ENCODE assay signal across 1 cellular context in the genomic region with DNA sequence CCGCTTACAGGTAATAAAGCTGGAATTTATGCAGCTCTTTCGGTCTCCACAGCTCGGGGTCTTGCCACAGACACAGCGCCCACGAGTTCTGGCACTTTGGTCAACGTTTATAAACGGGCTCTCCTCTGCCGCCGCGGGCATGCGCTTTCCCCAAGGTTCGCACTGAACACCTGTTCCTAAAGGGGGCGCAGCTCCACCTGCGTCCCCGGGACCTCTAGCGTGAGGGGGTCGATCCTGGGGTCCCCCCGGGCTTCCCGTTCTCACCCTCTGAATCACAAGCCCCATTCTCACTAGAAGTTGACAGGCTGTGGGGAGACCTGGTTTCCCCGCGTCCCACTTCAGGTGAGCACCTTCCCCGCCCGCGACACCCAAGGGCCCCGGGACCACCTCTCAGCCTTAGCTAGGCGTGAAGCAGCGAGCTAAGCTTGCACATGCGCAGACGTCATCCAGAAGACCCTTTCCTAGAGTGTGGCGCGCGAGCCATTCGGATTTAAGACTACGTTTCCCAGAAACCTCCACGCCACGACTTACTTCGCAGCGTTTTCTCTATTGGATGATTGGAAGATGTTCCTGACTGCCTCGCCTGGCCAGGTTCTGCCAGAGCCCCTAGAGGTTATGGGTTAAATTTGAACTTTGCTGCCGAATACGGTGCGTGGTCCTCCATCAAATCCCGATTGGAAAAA.
TF ChIP-seq lines count a peak whose summit lies in the region.

No MANE protein-coding gene starts in this region.

TF ChIP-seq in HepG2, 621 proteins besides CTCF, POLR2A, EP300 and RAD21 (continued from another document and continues in another):
- TF ChIP-seq, protein P1, sequence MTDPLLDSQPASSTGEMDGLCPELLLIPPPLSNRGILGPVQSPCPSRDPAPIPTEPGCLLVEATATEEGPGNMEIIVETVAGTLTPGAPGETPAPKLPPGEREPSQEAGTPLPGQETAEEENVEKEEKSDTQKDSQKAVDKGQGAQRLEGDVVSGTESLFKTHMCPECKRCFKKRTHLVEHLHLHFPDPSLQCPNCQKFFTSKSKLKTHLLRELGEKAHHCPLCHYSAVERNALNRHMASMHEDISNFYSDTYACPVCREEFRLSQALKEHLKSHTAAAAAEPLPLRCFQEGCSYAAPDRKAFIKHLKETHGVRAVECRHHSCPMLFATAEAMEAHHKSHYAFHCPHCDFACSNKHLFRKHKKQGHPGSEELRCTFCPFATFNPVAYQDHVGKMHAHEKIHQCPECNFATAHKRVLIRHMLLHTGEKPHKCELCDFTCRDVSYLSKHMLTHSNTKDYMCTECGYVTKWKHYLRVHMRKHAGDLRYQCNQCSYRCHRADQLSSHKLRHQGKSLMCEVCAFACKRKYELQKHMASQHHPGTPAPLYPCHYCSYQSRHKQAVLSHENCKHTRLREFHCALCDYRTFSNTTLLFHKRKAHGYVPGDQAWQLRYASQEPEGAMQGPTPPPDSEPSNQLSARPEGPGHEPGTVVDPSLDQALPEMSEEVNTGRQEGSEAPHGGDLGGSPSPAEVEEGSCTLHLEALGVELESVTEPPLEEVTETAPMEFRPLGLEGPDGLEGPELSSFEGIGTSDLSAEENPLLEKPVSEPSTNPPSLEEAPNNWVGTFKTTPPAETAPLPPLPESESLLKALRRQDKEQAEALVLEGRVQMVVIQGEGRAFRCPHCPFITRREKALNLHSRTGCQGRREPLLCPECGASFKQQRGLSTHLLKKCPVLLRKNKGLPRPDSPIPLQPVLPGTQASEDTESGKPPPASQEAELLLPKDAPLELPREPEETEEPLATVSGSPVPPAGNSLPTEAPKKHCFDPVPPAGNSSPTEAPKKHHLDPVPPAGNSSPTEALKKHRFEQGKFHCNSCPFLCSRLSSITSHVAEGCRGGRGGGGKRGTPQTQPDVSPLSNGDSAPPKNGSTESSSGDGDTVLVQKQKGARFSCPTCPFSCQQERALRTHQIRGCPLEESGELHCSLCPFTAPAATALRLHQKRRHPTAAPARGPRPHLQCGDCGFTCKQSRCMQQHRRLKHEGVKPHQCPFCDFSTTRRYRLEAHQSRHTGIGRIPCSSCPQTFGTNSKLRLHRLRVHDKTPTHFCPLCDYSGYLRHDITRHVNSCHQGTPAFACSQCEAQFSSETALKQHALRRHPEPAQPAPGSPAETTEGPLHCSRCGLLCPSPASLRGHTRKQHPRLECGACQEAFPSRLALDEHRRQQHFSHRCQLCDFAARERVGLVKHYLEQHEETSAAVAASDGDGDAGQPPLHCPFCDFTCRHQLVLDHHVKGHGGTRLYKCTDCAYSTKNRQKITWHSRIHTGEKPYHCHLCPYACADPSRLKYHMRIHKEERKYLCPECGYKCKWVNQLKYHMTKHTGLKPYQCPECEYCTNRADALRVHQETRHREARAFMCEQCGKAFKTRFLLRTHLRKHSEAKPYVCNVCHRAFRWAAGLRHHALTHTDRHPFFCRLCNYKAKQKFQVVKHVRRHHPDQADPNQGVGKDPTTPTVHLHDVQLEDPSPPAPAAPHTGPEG (CRISPR knock-in tag; IDR thresholded peaks at IDR 0.05): no peak
- TF ChIP-seq ZNF83 (CRISPR knock-in tag; IDR thresholded peaks at IDR 0.05; ENCODE audit: borderline replicate concordance): no peak
- TF ChIP-seq BRCA1 (CRISPR knock-in tag; IDR thresholded peaks at IDR 0.05): no peak
- no peak for TF ChIP-seq HHEX (CRISPR knock-in tag; IDR thresholded peaks at IDR 0.05)
- no peak for TF ChIP-seq ZBTB20 (CRISPR knock-in tag; IDR thresholded peaks at IDR 0.05; ENCODE audit: borderline replicate concordance, low read depth)
- no peak for TF ChIP-seq NFE2L2 (IDR thresholded peaks at IDR 0.05; ENCODE audit: low read length)
- TF ChIP-seq NR2C2 (CRISPR knock-in tag; IDR thresholded peaks at IDR 0.05; ENCODE audit: borderline replicate concordance): peak; percentile 64; the same call in 1 of the 2 replicates
- TF ChIP-seq ZFY (CRISPR knock-in tag; IDR thresholded peaks at IDR 0.05): peak; percentile 48; the same call in 1 of the 2 replicates
- TF ChIP-seq ZBTB38 (CRISPR knock-in tag; IDR thresholded peaks at IDR 0.05): no peak
- no peak for TF ChIP-seq ZFP36L1 (CRISPR knock-in tag; IDR thresholded peaks at IDR 0.05)
- no peak for TF ChIP-seq ZNF7 (CRISPR knock-in tag; IDR thresholded peaks at IDR 0.05)
- no peak for TF ChIP-seq ZNF75D (CRISPR knock-in tag; IDR thresholded peaks at IDR 0.05; ENCODE audit: borderline replicate concordance)
- peak; percentile 61 for TF ChIP-seq ISL2 (CRISPR knock-in tag; IDR thresholded peaks at IDR 0.05)
- TF ChIP-seq ZNF709 (CRISPR knock-in tag; IDR thresholded peaks at IDR 0.05): peak; percentile 50; the same call in 1 of the 2 replicates
- TF ChIP-seq ZNF773 (CRISPR knock-in tag; IDR thresholded peaks at IDR 0.05; ENCODE audit: borderline replicate concordance): no peak
- no peak for TF ChIP-seq HMG20B (CRISPR knock-in tag; conservative IDR thresholded peaks at IDR 0.05)
- TF ChIP-seq, protein P2, sequence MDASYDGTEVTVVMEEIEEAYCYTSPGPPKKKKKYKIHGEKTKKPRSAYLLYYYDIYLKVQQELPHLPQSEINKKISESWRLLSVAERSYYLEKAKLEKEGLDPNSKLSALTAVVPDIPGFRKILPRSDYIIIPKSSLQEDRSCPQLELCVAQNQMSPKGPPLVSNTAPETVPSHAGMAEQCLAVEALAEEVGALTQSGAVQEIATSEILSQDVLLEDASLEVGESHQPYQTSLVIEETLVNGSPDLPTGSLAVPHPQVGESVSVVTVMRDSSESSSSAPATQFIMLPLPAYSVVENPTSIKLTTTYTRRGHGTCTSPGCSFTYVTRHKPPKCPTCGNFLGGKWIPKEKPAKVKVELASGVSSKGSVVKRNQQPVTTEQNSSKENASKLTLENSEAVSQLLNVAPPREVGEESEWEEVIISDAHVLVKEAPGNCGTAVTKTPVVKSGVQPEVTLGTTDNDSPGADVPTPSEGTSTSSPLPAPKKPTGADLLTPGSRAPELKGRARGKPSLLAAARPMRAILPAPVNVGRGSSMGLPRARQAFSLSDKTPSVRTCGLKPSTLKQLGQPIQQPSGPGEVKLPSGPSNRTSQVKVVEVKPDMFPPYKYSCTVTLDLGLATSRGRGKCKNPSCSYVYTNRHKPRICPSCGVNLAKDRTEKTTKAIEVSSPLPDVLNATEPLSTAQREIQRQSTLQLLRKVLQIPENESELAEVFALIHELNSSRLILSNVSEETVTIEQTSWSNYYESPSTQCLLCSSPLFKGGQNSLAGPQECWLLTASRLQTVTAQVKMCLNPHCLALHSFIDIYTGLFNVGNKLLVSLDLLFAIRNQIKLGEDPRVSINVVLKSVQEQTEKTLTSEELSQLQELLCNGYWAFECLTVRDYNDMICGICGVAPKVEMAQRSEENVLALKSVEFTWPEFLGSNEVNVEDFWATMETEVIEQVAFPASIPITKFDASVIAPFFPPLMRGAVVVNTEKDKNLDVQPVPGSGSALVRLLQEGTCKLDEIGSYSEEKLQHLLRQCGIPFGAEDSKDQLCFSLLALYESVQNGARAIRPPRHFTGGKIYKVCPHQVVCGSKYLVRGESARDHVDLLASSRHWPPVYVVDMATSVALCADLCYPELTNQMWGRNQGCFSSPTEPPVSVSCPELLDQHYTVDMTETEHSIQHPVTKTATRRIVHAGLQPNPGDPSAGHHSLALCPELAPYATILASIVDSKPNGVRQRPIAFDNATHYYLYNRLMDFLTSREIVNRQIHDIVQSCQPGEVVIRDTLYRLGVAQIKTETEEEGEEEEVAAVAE (CRISPR knock-in tag; IDR thresholded peaks at IDR 0.05; ENCODE audit: borderline replicate concordance): peak; percentile 98
- peak; percentile 36; the same call in 1 of the 2 replicates for TF ChIP-seq KLF12 (CRISPR knock-in tag; IDR thresholded peaks at IDR 0.05; ENCODE audit: borderline replicate concordance)
- TF ChIP-seq, protein P3, sequence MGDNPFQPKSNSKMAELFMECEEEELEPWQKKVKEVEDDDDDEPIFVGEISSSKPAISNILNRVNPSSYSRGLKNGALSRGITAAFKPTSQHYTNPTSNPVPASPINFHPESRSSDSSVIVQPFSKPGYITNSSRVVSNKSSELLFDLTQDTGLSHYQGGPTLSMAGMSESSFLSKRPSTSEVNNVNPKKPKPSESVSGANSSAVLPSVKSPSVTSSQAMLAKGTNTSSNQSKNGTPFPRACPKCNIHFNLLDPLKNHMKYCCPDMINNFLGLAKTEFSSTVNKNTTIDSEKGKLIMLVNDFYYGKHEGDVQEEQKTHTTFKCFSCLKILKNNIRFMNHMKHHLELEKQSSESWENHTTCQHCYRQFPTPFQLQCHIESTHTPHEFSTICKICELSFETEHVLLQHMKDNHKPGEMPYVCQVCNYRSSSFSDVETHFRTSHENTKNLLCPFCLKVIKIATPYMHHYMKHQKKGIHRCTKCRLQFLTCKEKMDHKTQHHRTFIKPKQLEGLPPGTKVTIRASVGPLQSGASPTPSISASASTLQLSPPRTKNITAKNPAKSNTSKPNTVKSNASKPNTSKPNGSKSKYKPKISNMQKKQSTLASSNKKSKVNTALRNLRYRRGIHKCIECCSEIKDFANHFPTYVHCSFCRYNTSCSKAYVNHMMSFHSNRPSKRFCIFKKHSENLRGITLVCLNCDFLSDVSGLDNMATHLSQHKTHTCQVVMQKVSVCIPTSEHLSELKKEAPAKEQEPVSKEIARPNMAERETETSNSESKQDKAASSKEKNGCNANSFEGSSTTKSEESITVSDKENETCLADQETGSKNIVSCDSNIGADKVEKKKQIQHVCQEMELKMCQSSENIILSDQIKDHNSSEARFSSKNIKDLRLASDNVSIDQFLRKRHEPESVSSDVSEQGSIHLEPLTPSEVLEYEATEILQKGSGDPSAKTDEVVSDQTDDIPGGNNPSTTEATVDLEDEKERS (CRISPR knock-in tag; IDR thresholded peaks at IDR 0.05): no peak
- no peak; the same call in 1 of the 2 replicates for TF ChIP-seq TARDBP (CRISPR knock-in tag; IDR thresholded peaks at IDR 0.05)
- TF ChIP-seq ZNF670 (CRISPR knock-in tag; IDR thresholded peaks at IDR 0.05; ENCODE audit: borderline replicate concordance): peak; percentile 57; the same call in 1 of the 2 replicates
- TF ChIP-seq FOXA1 (IDR thresholded peaks at IDR 0.05): no peak
- TF ChIP-seq FOXA1 (CRISPR knock-in tag; IDR thresholded peaks at IDR 0.05): 0 out of 2 replicates have a peak, but pooled peaks have one; percentile 3
- TF ChIP-seq ZNF574 (CRISPR knock-in tag; IDR thresholded peaks at IDR 0.05): peak; percentile 79
- TF ChIP-seq CHCHD3 (CRISPR knock-in tag; IDR thresholded peaks at IDR 0.05): no peak
- TF ChIP-seq, protein P4, sequence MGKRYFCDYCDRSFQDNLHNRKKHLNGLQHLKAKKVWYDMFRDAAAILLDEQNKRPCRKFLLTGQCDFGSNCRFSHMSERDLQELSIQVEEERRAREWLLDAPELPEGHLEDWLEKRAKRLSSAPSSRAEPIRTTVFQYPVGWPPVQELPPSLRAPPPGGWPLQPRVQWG (CRISPR knock-in tag; IDR thresholded peaks at IDR 0.05; ENCODE audit: borderline replicate concordance, low read depth): no peak
- TF ChIP-seq MAZ (IDR thresholded peaks at IDR 0.05; ENCODE audit: borderline replicate concordance, low read depth, low read length): no peak
- 0 out of 2 replicates have a peak, but pooled peaks have one; percentile 33 for TF ChIP-seq MAZ (CRISPR knock-in tag; IDR thresholded peaks at IDR 0.05; ENCODE audit: low read depth)
- no peak for TF ChIP-seq ZFYVE20 (CRISPR knock-in tag; IDR thresholded peaks at IDR 0.05; ENCODE audit: borderline replicate concordance, low read depth)
- no peak for TF ChIP-seq MBD4 (IDR thresholded peaks at IDR 0.05; ENCODE audit: borderline replicate concordance, low read length)
- peak; percentile 61 for TF ChIP-seq XRCC5 (optimal IDR thresholded peaks at IDR 0.05; ENCODE audit: low read length)
- no peak for TF ChIP-seq ARNT (IDR thresholded peaks at IDR 0.05)
- no peak for TF ChIP-seq ZNF513 (CRISPR knock-in tag; conservative IDR thresholded peaks at IDR 0.05)
- 0 out of 2 replicates have a peak, but pooled peaks have one; percentile 41 for TF ChIP-seq ZNF232 (CRISPR knock-in tag; IDR thresholded peaks at IDR 0.05; ENCODE audit: borderline replicate concordance)
- TF ChIP-seq ELK4 (CRISPR knock-in tag; IDR thresholded peaks at IDR 0.05; ENCODE audit: borderline replicate concordance): no peak
- TF ChIP-seq ZNF576 (CRISPR knock-in tag; IDR thresholded peaks at IDR 0.05): no peak
- 0 out of 2 replicates have a peak, but pooled peaks have one; percentile 41 for TF ChIP-seq ZNF850 (CRISPR knock-in tag; conservative IDR thresholded peaks at IDR 0.05)
- no peak for TF ChIP-seq JDP2 (CRISPR knock-in tag; IDR thresholded peaks at IDR 0.05; ENCODE audit: borderline replicate concordance)
- no peak for TF ChIP-seq PRMT3 (CRISPR knock-in tag; IDR thresholded peaks at IDR 0.05; ENCODE audit: borderline replicate concordance, low read depth)
